In the genomic region with DNA sequence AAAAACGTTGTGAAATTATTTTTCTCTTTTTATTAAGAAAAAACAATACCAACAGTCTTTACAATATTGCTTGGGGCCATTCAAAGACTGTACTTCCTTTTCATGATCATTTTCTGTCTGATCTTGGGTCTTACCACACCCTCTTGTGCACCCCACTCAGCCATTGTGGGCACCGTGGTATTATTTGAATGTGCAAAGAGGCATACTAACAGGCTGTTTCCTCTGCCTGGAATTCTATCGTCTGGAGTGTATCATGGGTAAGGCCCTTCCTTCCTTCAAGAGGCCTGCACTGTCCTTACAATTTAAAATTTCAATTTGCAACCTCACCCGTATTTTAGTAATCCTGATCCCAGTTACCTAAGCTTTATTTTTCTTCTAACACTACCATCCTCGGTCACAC, we compare ENCODE assay signal across 26 cellular contexts.
"Had no signal": no experiment of that assay in that cellular context is flagged by ENCODE, and none has a peak within 500 bp of the region (broad histone marks: within the 10 kb centered on the region; RNA-seq: fewer than 3 reads in every experiment).

No MANE protein-coding gene starts in this region.

- H3K9me3 ChIP-seq: ascending aorta, breast epithelium, colonic mucosa, gastrocnemius medialis, heart left ventricle had no signal

- H3K4me1 ChIP-seq: ascending aorta, breast epithelium, colonic mucosa, gastrocnemius medialis, heart left ventricle had no signal

- H3K36me3 ChIP-seq: ascending aorta, breast epithelium, cardiac muscle cell, colonic mucosa, gastrocnemius medialis, heart left ventricle had no signal

- H3K27me3 ChIP-seq: ascending aorta, breast epithelium, cardiac muscle cell, colonic mucosa, gastrocnemius medialis, heart left ventricle had no signal

- H3K4me3 ChIP-seq: ascending aorta, breast epithelium, cardiac muscle cell, colonic mucosa, gastrocnemius medialis, heart left ventricle had no signal

- DNase-seq: activated CD4-positive, alpha-beta memory T cell treated with anti-CD3 and anti-CD28 coated beads for 36 hours; activated CD4-positive, alpha-beta T cell treated with anti-CD3 and anti-CD28 coated beads for 36 hours; activated CD4-positive, alpha-beta T cell treated with anti-CD3 and anti-CD28 coated beads, Interleukin-2, amount 10 ng/mL, durations not matched to agents 24 days and 14 days; activated CD4-positive, CD25-positive, alpha-beta regulatory T cell; activated CD4-positive, CD25-positive, alpha-beta regulatory T cell treated with anti-CD3 and anti-CD28 coated beads, Interleukin-2, amount 50 U/mL, for 72 hours; activated CD8-positive, alpha-beta memory T cell treated with anti-CD3 and anti-CD28 coated beads, Interleukin-2, amount 10 ng/mL, durations not matched to agents 7 days and 5 days; activated CD8-positive, alpha-beta memory T cell treated with anti-CD3 and anti-CD28 coated beads, Interleukin-2, amount 50 U/mL, for 4 hours; activated CD8-positive, alpha-beta T cell treated with anti-CD3 and anti-CD28 coated beads, Interleukin-2, amount 10 ng/mL, durations not matched to agents 7 days and 5 days; activated effector memory CD4-positive, alpha-beta T cell treated with anti-CD3 and anti-CD28 coated beads, Interleukin-2, amount 50 U/mL, for 16 hours; activated naive CD4-positive, alpha-beta T cell treated with anti-CD3 and anti-CD28 coated beads for 36 hours; activated naive CD8-positive, alpha-beta T cell treated with anti-CD3 and anti-CD28 coated beads, Interleukin-2, amount 10 ng/mL, durations not matched to agents 7 days and 5 days; activated T-cell treated with anti-CD3 and anti-CD28 coated beads, Interleukin-2, amount 50 U/mL, for 1 hour; activated T-cell treated with anti-CD3 and anti-CD28 coated beads, Interleukin-2, amount 50 U/mL, for 48 hours; central memory CD4-positive, alpha-beta T cell; cerebellar nuclear complex; colonic mucosa; effector CD8-positive, alpha-beta T cell; endodermal cell; foreskin fibroblast; gastrocnemius medialis; glutamatergic neuron; heart left ventricle; T-helper 2 cell had no signal

- H3K27ac ChIP-seq: ascending aorta, breast epithelium, cardiac muscle cell, colonic mucosa, gastrocnemius medialis, heart left ventricle had no signal
